ENCODE assay signal across 8 cellular contexts in genomic region chr5:142357469-142358090, GRCh38. TPM values are rescaled to one million over a fixed set of nuclear protein-coding genes. Genes with fewer than 3 reads are reported as not detected.
A peak's percentile ranks its signal among the peaks of the same experiment; 100 is the strongest.
DNase-seq lines count a peak whose midpoint lies in the region; ATAC-seq and TF ChIP-seq lines count a peak whose summit lies in the region.

No MANE protein-coding gene starts in this region.

- no peak for TF ChIP-seq CTCF in AG04449 (IDR thresholded peaks at IDR 0.05; ENCODE audit: insufficient read depth, low read length, missing control alignments)

- peaks cover 8 to 29% (median 16%) of the 10 kb centered on the region in 3 donors for H3K4me1 Mint-ChIP-seq in IgD-negative memory B cell

- no peaks in the 10 kb centered on the region for H3K36me3 Mint-ChIP-seq in IgD-negative memory B cell

- ATAC-seq in HG02852 (IDR thresholded peaks at IDR 0.05; ENCODE audit: unreplicated experiment) (no peak), GM19035 (IDR thresholded peaks at IDR 0.05; ENCODE audit: unreplicated experiment) (no peak)

- no peak for DNase-seq in AG04449 (ENCODE audit: low read depth, low spot score)
- DNase-seq in caudate nucleus (lab: John Stamatoyannopoulos, UW), result peak in 1 of 61 donors; percentile 16
- no peak for DNase-seq in NCI-H2227 (lab: John Stamatoyannopoulos, UW; ENCODE audit: unreplicated experiment)
- DNase-seq in cerebellar nuclear complex (lab: John Stamatoyannopoulos, UW), result no peak

- POLR2A ChIA-PET in AG04449 (lab: Yijun Ruan, JAX), result interaction anchor here (1.1 to 1.9 kb wide), 5 partner anchors 15 to 114 kb away, joined by 3 to 22 read pairs (median 9); partner anchors contain the start of gene SPRY4

- no peaks in the 10 kb centered on the region for H3K9me3 ChIP-seq in mononuclear cell (ENCODE audit: low read depth, low read length)

- H3K27ac Mint-ChIP-seq in IgD-negative memory B cell, result peak overlapping the region in 1 of 3 donors; percentile 88

- H3K27me3 ChIP-seq in mononuclear cell (ENCODE audit: insufficient read depth, low read length), result peaks cover 74% of the 10 kb centered on the region

- H3K4me1 ChIP-seq in mononuclear cell (ENCODE audit: insufficient read depth, low read length), result peaks cover 32% of the 10 kb centered on the region

- H3K9me3 Mint-ChIP-seq in IgD-negative memory B cell, result no peaks in the 10 kb centered on the region

- H3K4me3 ChIP-seq in AG04449 (ENCODE audit: low read depth, low read length) (peak overlapping the region; percentile 61), mononuclear cell (ENCODE audit: low read length) (peak overlapping the region; percentile 50)

- peak overlapping the region; percentile 82 for H3K27ac ChIP-seq in caudate nucleus (ENCODE audit: low read depth, low read length)

- H3K4me3 Mint-ChIP-seq in IgD-negative memory B cell, result peak overlapping the region; percentile 62 to 95 (median 80)

- CTCF ChIA-PET in AG04449 (lab: Yijun Ruan, JAX), result interaction anchor here (0.5 to 4.8 kb wide), 5 partner anchors 30 to 366 kb away, joined by 3 to 28 read pairs (median 4); no protein-coding TSS in a partner anchor

- peaks cover 47% of the 10 kb centered on the region for H3K27me3 Mint-ChIP-seq in IgD-negative memory B cell

RNA-seq across cellular contexts. Expression of gene SPRY4, which starts 32.8 kb away (rescaled TPM):
- not detected for polyA plus RNA-seq in IgD-negative memory B cell
- not detected for total RNA-seq in mononuclear cell
